ENCODE assay signal across 1 cellular context in the genomic region with DNA sequence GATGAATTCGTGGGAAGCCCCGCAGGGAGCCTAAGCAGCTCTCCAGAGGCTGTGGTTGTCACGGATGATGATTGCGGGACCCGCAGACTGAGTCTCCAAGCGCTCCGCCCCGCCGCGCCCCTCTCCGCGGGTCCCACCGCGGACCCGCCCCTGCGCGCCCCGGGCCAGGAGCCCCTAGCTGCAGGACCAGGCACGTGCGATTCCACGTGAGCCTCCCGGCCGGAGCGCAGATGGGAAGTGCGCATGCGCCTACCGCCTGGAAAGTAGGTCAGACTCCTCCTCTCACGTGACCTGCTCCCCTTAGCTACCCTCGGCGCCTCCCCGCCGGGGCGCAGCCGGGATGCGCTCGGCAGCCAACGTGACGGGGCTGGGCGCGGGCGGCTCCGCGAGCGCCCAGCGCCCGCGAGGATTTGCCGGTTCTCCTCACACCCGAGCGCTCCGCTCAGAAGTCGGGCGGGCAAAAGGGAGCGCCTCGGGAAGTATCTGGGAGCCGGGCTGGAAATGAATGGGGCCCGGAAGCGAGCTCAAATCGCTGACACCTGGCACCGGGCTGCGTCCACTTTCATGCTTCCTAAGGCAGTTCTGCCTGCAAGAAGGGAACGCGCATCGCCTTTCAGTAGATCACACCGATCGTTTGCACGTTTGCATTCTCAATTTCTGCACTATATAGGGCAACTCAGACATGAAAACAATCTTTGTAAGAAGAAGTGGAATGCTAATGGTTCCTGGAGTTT.
TF ChIP-seq lines count a peak whose summit lies in the region.

No MANE protein-coding gene starts in this region.

TF ChIP-seq in HepG2, 621 proteins besides CTCF, POLR2A, EP300 and RAD21 (continued from another document and continues in another):
- peak; percentile 68; the same call in 1 of the 2 replicates for TF ChIP-seq ZNF709 (CRISPR knock-in tag; IDR thresholded peaks at IDR 0.05)
- TF ChIP-seq, protein P1, sequence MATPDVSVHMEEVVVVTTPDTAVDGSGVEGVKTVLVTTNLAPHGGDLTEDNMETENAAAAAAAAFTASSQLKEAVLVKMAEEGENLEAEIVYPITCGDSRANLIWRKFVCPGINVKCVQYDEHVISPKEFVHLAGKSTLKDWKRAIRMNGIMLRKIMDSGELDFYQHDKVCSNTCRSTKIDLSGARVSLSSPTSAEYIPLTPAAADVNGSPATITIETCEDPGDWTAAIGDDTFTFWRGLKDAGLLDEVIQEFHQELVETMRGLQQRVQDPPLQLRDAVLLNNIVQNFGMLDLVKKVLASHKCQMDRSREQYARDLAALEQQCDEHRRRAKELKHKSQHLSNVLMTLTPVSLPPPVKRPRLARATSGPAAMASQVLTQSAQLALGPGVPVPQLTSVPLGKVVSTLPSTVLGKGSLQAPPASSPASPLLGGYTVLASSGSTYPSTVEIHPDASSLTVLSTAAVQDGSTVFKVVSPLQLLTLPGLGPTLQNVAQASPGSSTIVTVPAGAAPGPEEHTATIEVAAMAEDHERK (CRISPR knock-in tag; IDR thresholded peaks at IDR 0.05; ENCODE audit: low read depth): no peak; the same call in 1 of the 2 replicates
- TF ChIP-seq ZKSCAN8 (CRISPR knock-in tag; IDR thresholded peaks at IDR 0.05; ENCODE audit: borderline replicate concordance): peak; percentile 38; the same call in 1 of the 2 replicates
- TF ChIP-seq, protein P2, sequence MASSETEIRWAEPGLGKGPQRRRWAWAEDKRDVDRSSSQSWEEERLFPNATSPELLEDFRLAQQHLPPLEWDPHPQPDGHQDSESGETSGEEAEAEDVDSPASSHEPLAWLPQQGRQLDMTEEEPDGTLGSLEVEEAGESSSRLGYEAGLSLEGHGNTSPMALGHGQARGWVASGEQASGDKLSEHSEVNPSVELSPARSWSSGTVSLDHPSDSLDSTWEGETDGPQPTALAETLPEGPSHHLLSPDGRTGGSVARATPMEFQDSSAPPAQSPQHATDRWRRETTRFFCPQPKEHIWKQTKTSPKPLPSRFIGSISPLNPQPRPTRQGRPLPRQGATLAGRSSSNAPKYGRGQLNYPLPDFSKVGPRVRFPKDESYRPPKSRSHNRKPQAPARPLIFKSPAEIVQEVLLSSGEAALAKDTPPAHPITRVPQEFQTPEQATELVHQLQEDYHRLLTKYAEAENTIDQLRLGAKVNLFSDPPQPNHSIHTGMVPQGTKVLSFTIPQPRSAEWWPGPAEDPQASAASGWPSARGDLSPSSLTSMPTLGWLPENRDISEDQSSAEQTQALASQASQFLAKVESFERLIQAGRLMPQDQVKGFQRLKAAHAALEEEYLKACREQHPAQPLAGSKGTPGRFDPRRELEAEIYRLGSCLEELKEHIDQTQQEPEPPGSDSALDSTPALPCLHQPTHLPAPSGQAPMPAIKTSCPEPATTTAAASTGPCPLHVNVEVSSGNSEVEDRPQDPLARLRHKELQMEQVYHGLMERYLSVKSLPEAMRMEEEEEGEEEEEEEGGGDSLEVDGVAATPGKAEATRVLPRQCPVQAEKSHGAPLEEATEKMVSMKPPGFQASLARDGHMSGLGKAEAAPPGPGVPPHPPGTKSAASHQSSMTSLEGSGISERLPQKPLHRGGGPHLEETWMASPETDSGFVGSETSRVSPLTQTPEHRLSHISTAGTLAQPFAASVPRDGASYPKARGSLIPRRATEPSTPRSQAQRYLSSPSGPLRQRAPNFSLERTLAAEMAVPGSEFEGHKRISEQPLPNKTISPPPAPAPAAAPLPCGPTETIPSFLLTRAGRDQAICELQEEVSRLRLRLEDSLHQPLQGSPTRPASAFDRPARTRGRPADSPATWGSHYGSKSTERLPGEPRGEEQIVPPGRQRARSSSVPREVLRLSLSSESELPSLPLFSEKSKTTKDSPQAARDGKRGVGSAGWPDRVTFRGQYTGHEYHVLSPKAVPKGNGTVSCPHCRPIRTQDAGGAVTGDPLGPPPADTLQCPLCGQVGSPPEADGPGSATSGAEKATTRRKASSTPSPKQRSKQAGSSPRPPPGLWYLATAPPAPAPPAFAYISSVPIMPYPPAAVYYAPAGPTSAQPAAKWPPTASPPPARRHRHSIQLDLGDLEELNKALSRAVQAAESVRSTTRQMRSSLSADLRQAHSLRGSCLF (CRISPR knock-in tag; IDR thresholded peaks at IDR 0.05; ENCODE audit: borderline replicate concordance): no peak
- TF ChIP-seq LBX2 (CRISPR knock-in tag; IDR thresholded peaks at IDR 0.05; ENCODE audit: borderline replicate concordance): peak; percentile 91; the same call in 1 of the 2 replicates
- no peak for TF ChIP-seq PRDM4 (CRISPR knock-in tag; IDR thresholded peaks at IDR 0.05; ENCODE audit: borderline replicate concordance)
- peak; percentile 96 for TF ChIP-seq BORCS8-MEF2B (CRISPR knock-in tag; IDR thresholded peaks at IDR 0.05)
- no peak for TF ChIP-seq MAFF (IDR thresholded peaks at IDR 0.05; ENCODE audit: low read depth, low read length)
- TF ChIP-seq ZBTB25 (CRISPR knock-in tag; IDR thresholded peaks at IDR 0.05): no peak; the same call in 1 of the 2 replicates
- TF ChIP-seq EED (CRISPR knock-in tag; IDR thresholded peaks at IDR 0.05): 0 out of 2 replicates have a peak, but pooled peaks have one; percentile 2
- TF ChIP-seq ZBTB49 (CRISPR knock-in tag; IDR thresholded peaks at IDR 0.05; ENCODE audit: borderline replicate concordance): no peak; the same call in 1 of the 2 replicates
- peak; percentile 52; the same call in 1 of the 2 replicates for TF ChIP-seq ZNF678 (CRISPR knock-in tag; IDR thresholded peaks at IDR 0.05)
- TF ChIP-seq TIGD3 (CRISPR knock-in tag; IDR thresholded peaks at IDR 0.05; ENCODE audit: borderline replicate concordance): no peak
- peak; percentile 99 for TF ChIP-seq CCDC6 (CRISPR knock-in tag; IDR thresholded peaks at IDR 0.05)
- TF ChIP-seq ZZZ3 (CRISPR knock-in tag; IDR thresholded peaks at IDR 0.05; ENCODE audit: borderline replicate concordance): no peak
- no peak for TF ChIP-seq ZBTB44 (CRISPR knock-in tag; IDR thresholded peaks at IDR 0.05)
- peak; percentile 45; the same call in 1 of the 2 replicates for TF ChIP-seq ZFX (CRISPR knock-in tag; IDR thresholded peaks at IDR 0.05; ENCODE audit: low read depth)
- no peak for TF ChIP-seq ZNF652 (CRISPR knock-in tag; IDR thresholded peaks at IDR 0.05; ENCODE audit: borderline replicate concordance, low read depth)
- TF ChIP-seq NPAS2 (CRISPR knock-in tag; IDR thresholded peaks at IDR 0.05; ENCODE audit: borderline replicate concordance): peak; percentile 100
- TF ChIP-seq NCOR1 (IDR thresholded peaks at IDR 0.05; ENCODE audit: borderline replicate concordance, low read length): peak; percentile 25; the same call in 1 of the 2 replicates
- no peak for TF ChIP-seq HMGXB3 (CRISPR knock-in tag; IDR thresholded peaks at IDR 0.05; ENCODE audit: borderline replicate concordance)
- TF ChIP-seq TFDP2 (CRISPR knock-in tag; IDR thresholded peaks at IDR 0.05): peak; percentile 87
- no peak for TF ChIP-seq TCF7 (IDR thresholded peaks at IDR 0.05; ENCODE audit: low read depth)
- TF ChIP-seq ZMYM2 (CRISPR knock-in tag; IDR thresholded peaks at IDR 0.05): no peak
- 0 out of 2 replicates have a peak, but pooled peaks have one; percentile 16 for TF ChIP-seq ZNF850 (CRISPR knock-in tag; conservative IDR thresholded peaks at IDR 0.05)
- TF ChIP-seq NFYB (CRISPR knock-in tag; IDR thresholded peaks at IDR 0.05): 0 out of 2 replicates have a peak, but pooled peaks have one; percentile 19
